In the genomic region with DNA sequence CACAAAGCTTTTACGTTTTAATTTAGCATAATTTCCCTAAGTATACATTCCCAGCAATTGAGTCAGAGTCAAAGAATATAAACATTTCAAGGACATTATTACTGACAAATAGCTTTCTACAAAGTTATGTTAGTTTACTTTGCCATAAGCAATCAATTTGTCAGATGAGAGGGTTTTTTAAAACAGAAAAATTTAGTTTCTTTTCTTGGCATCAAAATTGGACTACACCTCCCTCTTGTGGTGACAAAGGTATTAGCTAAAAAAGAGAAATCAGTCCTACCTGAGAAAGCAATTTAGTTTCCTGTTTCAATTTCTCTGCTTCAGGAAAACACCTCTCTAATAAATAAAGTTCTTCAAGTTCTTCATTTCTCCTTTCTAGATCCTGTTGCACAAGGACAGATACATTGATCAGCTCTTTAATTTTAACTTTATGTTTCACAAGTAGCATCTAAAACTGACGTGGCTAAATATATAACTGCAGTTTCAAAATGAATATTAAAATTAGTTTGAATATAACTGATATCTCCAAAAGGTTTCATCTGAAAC, we compare ENCODE assay signal across 8 cellular contexts. TPM values are rescaled to one million over a fixed set of nuclear protein-coding genes. Genes with fewer than 3 reads are reported as not detected.
DNase-seq lines count a peak whose midpoint lies in the region; ATAC-seq, FAIRE-seq and TF ChIP-seq lines count a peak whose summit lies in the region.

No MANE protein-coding gene starts in this region.

- H3K27me3 ChIP-seq in keratinocyte (ENCODE audit: control insufficient read depth, extremely low read depth, insufficient read depth, low read length), result no peaks in the 10 kb centered on the region

- no peaks in the 10 kb centered on the region for H3K9me3 Mint-ChIP-seq in activated T-helper 17 cell treated with anti-CD3 and anti-CD28 coated beads, Interleukin-2, amount 50 U/mL, for 72 hours

- H3K27ac Mint-ChIP-seq in activated T-helper 17 cell treated with anti-CD3 and anti-CD28 coated beads, Interleukin-2, amount 50 U/mL, for 72 hours, result no peak overlapping the region

- DNase-seq in NOMO-1 (lab: John Stamatoyannopoulos, UW; ENCODE audit: unreplicated experiment in 2 of 2) (peak; percentile 32 to 66), NOMO-1 treated with dmso at 0.1 percent for 144 hours (lab: John Stamatoyannopoulos, UW; ENCODE audit: unreplicated experiment) (no peak), LNCaP clone FGC (ENCODE audit: low read depth) (no peak), keratinocyte (ENCODE audit: low read depth, low spot score) (no peak), GDM1 (lab: John Stamatoyannopoulos, UW) (no peak)

- peak overlapping the region; percentile 33 for H3K4me2 ChIP-seq in keratinocyte (ENCODE audit: control insufficient read depth, extremely low read depth, insufficient read depth, low read depth, low read length)

- no peaks in the 10 kb centered on the region for H3K79me2 ChIP-seq in keratinocyte (ENCODE audit: control insufficient read depth, insufficient read depth, low read length)

- H3K4me1 ChIP-seq in keratinocyte (ENCODE audit: control insufficient read depth, extremely low read depth, insufficient read depth, low read length), result peaks cover 5% of the 10 kb centered on the region

- no peak overlapping the region for H3K9ac ChIP-seq in keratinocyte (ENCODE audit: control insufficient read depth, extremely low read depth, insufficient read depth, low read length)

- dilution Hi-C loops in keratinocyte (cut with MboI; ENCODE audit: extremely low pct_ligation_motif_present, low sequenced_read_pairs), result no loop called here

- ATAC-seq in GM21529 (IDR thresholded peaks at IDR 0.05; ENCODE audit: unreplicated experiment) (peak; percentile 67), GM21737 (IDR thresholded peaks at IDR 0.05; ENCODE audit: unreplicated experiment) (no peak)
- ATAC-seq in activated T-helper 17 cell treated with anti-CD3 and anti-CD28 coated beads, Interleukin-2, amount 50 U/mL, for 72 hours (replicated peaks), result no peak

- peak overlapping the region; percentile 59 for H2AFZ ChIP-seq in keratinocyte (ENCODE audit: control insufficient read depth, low read length)

- FAIRE-seq in keratinocyte (lab: Jason Lieb, UNC), result no peak

- H3K36me3 Mint-ChIP-seq in activated T-helper 17 cell treated with anti-CD3 and anti-CD28 coated beads, Interleukin-2, amount 50 U/mL, for 72 hours (ENCODE audit: low read depth), result no peaks in the 10 kb centered on the region

- H3K4me3 ChIP-seq in LNCaP clone FGC (ENCODE audit: low read depth, low read length) (no peak overlapping the region), keratinocyte (ENCODE audit: control insufficient read depth in 2 of 3, extremely low read depth in 1 of 3, insufficient read depth in 2 of 3, low read depth in 1 of 3, low read length in 3 of 3) (no peak overlapping the region)

- H3K4me3 Mint-ChIP-seq in activated T-helper 17 cell treated with anti-CD3 and anti-CD28 coated beads, Interleukin-2, amount 50 U/mL, for 72 hours, result peak overlapping the region; percentile 25

- no peaks in the 10 kb centered on the region for H3K36me3 ChIP-seq in keratinocyte (ENCODE audit: control insufficient read depth in 2 of 2, extremely low read depth in 1 of 2, insufficient read depth in 2 of 2, low read length in 2 of 2)

- H3K27me3 Mint-ChIP-seq in activated T-helper 17 cell treated with anti-CD3 and anti-CD28 coated beads, Interleukin-2, amount 50 U/mL, for 72 hours, result no peaks in the 10 kb centered on the region

- TF ChIP-seq CTCF in LNCaP clone FGC (IDR thresholded peaks at IDR 0.05; ENCODE audit: control insufficient read depth, extremely low read depth, insufficient read depth), result peak; percentile 57
- TF ChIP-seq CTCF in keratinocyte (optimal IDR thresholded peaks at IDR 0.05 in 1 of 3, IDR thresholded peaks at IDR 0.05 in 1 of 3, conservative IDR thresholded peaks at IDR 0.05 in 1 of 3; ENCODE audit: extremely low read depth in 1 of 3, insufficient read depth in 2 of 3, low read length in 3 of 3), result peak in 2 of 3 experiments; percentile 50 to 60

- no peaks in the 10 kb centered on the region for H3K9me1 ChIP-seq in keratinocyte (ENCODE audit: control insufficient read depth, extremely low read depth, insufficient read depth, low read length)

- H3K4me1 Mint-ChIP-seq in activated T-helper 17 cell treated with anti-CD3 and anti-CD28 coated beads, Interleukin-2, amount 50 U/mL, for 72 hours, result no peaks in the 10 kb centered on the region

- no peak overlapping the region for H3K27ac ChIP-seq in keratinocyte (ENCODE audit: control insufficient read depth, insufficient read depth, low read length)

- no peaks in the 10 kb centered on the region for H4K20me1 ChIP-seq in keratinocyte (ENCODE audit: control insufficient read depth, extremely low read depth, insufficient read depth, low read length)

- no peaks in the 10 kb centered on the region for H3K9me3 ChIP-seq in keratinocyte (ENCODE audit: control insufficient read depth, low read depth, low read length)

RNA-seq across cellular contexts. Expression of gene DNAI7, which starts 39.9 kb away (rescaled TPM):
- under 1 TPM in 1 of 2 donors, not detected in 1; 0.09 TPM for total RNA-seq in activated T-helper 17 cell treated with anti-CD3 and anti-CD28 coated beads, Interleukin-2, amount 50 U/mL, for 72 hours
- 0.02 to 0.10 TPM (median 0.05 TPM) in 3 replicates for polyA plus RNA-seq in keratinocyte
- polyA plus RNA-seq in keratinocyte (2011; ENCODE audit: low read depth), result 0.52 TPM
- 0.21 and 0.23 TPM in 2 replicates for polyA plus RNA-seq in keratinocyte (2011; cell fraction: cytosol; rRNA removed)
- 0.15 and 0.18 TPM in 2 replicates for polyA plus RNA-seq in keratinocyte (2011; cell fraction: nucleus; rRNA removed)
- polyA plus RNA-seq in keratinocyte (2012; ENCODE audit: low replicate concordance), result 0.30 TPM in 1 of 2 replicates, not detected in the other
- polyA minus RNA-seq in keratinocyte, result 0.10 to 0.22 TPM in 2 of 3 replicates, not detected in the other
- not detected for polyA minus RNA-seq in keratinocyte (2011; cell fraction: cytosol; rRNA and poly(A)+ RNA removed)
- polyA minus RNA-seq in keratinocyte (2011; cell fraction: nucleus; rRNA and poly(A)+ RNA removed), result 0.47 TPM in 1 of 2 replicates, not detected in the other

RNA-seq across cellular contexts. Expression of gene ETFRF1, which starts 39.9 kb away (rescaled TPM):
- total RNA-seq in activated T-helper 17 cell treated with anti-CD3 and anti-CD28 coated beads, Interleukin-2, amount 50 U/mL, for 72 hours, result 10 to 100 TPM; 11.2 to 11.8 TPM
- 8.0 to 13.6 TPM (median 8.5 TPM) in 3 replicates for polyA plus RNA-seq in keratinocyte
- 8.8 TPM for polyA plus RNA-seq in keratinocyte (2011; ENCODE audit: low read depth)
- 10.6 and 19.8 TPM in 2 replicates for polyA plus RNA-seq in keratinocyte (2011; cell fraction: cytosol; rRNA removed)
- 4.6 and 6.9 TPM in 2 replicates for polyA plus RNA-seq in keratinocyte (2011; cell fraction: nucleus; rRNA removed)
- 7.7 and 9.7 TPM in 2 replicates for polyA plus RNA-seq in keratinocyte (2012; ENCODE audit: low replicate concordance)
- polyA minus RNA-seq in keratinocyte, result 0.86 to 6.1 TPM in 2 of 3 replicates, not detected in the other
- 5.0 TPM for polyA minus RNA-seq in keratinocyte (2011; cell fraction: cytosol; rRNA and poly(A)+ RNA removed)
- 1.1 TPM in 2 replicates for polyA minus RNA-seq in keratinocyte (2011; cell fraction: nucleus; rRNA and poly(A)+ RNA removed)

Comparison
In these comparisons a context has a peak if more than half of its experiments do, and no peak if none do; other contexts are left out.
1. DNase-seq: peak in NOMO-1 (2 of 2); none in NOMO-1 treated with dmso at 0.1 percent for 144 hours (single experiment), LNCaP clone FGC (single experiment), keratinocyte (single experiment) and GDM1 (single experiment).